8 cellular contexts compared by ENCODE assay signal in genomic region chr5:177133119-177133844, GRCh38. TPM values are rescaled to one million over a fixed set of nuclear protein-coding genes. Genes with fewer than 3 reads are reported as not detected.
A peak's percentile ranks its signal among the peaks of the same experiment; 100 is the strongest.
DNase-seq lines count a peak whose midpoint lies in the region; ATAC-seq and TF ChIP-seq lines count a peak whose summit lies in the region.

Gene NSD1, plus strand, starts transcription at chr5:177133773. Its CDS starts 1,331 bp downstream, at chr5:177135104.

- H3K27me3 Mint-ChIP-seq in activated naive CD8-positive, alpha-beta T cell treated with anti-CD3 and anti-CD28 coated beads, Interleukin-2, amount 50 U/mL, for 24 hours = no peaks in the 10 kb centered on the region

- peaks cover 0 to 17% (median 3%) of the 10 kb centered on the region in 4 donors for H3K36me3 ChIP-seq in transverse colon

- TF ChIP-seq POLR2A in transverse colon (IDR thresholded peaks at IDR 0.05) = no peak

- peaks cover 51% of the 10 kb centered on the region for H3K4me1 Mint-ChIP-seq in activated naive CD8-positive, alpha-beta T cell treated with anti-CD3 and anti-CD28 coated beads, Interleukin-2, amount 50 U/mL, for 24 hours

- no peaks in the 10 kb centered on the region for H3K9me3 ChIP-seq in transverse colon

- H3K4me3 ChIP-seq in transverse colon = peak within 1 kb of the TSS; percentile 69 to 78 (median 72)

- peaks cover 26 to 39% (median 33%) of the 10 kb centered on the region in 4 donors for H3K4me1 ChIP-seq in transverse colon

- H3K27ac Mint-ChIP-seq in activated naive CD8-positive, alpha-beta T cell treated with anti-CD3 and anti-CD28 coated beads, Interleukin-2, amount 50 U/mL, for 24 hours = peak within 1 kb of the TSS; percentile 88

- peak; percentile 69 for ATAC-seq in GM21423 (IDR thresholded peaks at IDR 0.05; ENCODE audit: unreplicated experiment)
- ATAC-seq in activated naive CD8-positive, alpha-beta T cell treated with anti-CD3 and anti-CD28 coated beads, Interleukin-2, amount 50 U/mL, for 24 hours = peak; percentile 85

- no peak for TF ChIP-seq CTCF in transverse colon (IDR thresholded peaks at IDR 0.05)

- no peak for TF ChIP-seq EP300 in transverse colon (IDR thresholded peaks at IDR 0.05; ENCODE audit: low read depth)

- H3K27ac ChIP-seq in transverse colon = peak within 1 kb of the TSS; percentile 90 to 97 (median 94)

- H3K4me3 Mint-ChIP-seq in activated naive CD8-positive, alpha-beta T cell treated with anti-CD3 and anti-CD28 coated beads, Interleukin-2, amount 50 U/mL, for 24 hours = peak within 1 kb of the TSS; percentile 88

- intact Hi-C loops in cardiac septum (cut with DNase I) = loop anchor here (5.0 kb wide), 2 partner anchors 119 to 169 kb away; partner anchors contain the start of genes PRELID1 and RAB24
- intact Hi-C loops in posterior cingulate gyrus (cut with DNase I) = loop anchor here (1.0 to 5.0 kb wide), 3 partner anchors 17 to 314 kb away; partner anchors contain the start of genes PRELID1, PRR7 and RAB24
- intact Hi-C loops in transverse colon (cut with DNase I; ENCODE audit: low total_unique reads) = loop anchor here (2.0 kb wide), 1 partner anchor 18 kb away; no protein-coding TSS in a partner anchor

- H3K27me3 ChIP-seq in transverse colon = no peaks in the 10 kb centered on the region

- DNase-seq in DMS153 treated with DMSO at 0.1 percent for 48 hours (lab: John Stamatoyannopoulos, UW; ENCODE audit: unreplicated experiment) (peak; percentile 21), HuH-7.5 (ENCODE audit: low spot score) (peak; percentile 89), SW 1271 (lab: John Stamatoyannopoulos, UW) (peak; percentile 36 to 44), cardiac septum (ENCODE audit: low spot score) (peak; percentile 95), posterior cingulate gyrus (peak; percentile 80 to 99 (median 89)), transverse colon (peak; percentile 89)
- peak; percentile 91 for DNase-seq in activated naive CD8-positive, alpha-beta T cell treated with anti-CD3 and anti-CD28 coated beads, Interleukin-2, amount 50 U/mL, for 24 hours

- in situ Hi-C loops in transverse colon (cut with MboI; ENCODE audit: low pct_ligation_motif_present in 1 of 4, low pct_unique_long_range_greater_than_20kb in 1 of 4, low sequenced_read_pairs in 3 of 4) = loop anchor here in 1 of 4 donors (25.0 kb wide), 1 partner anchor 154 kb away; no protein-coding TSS in a partner anchor

- no peaks in the 10 kb centered on the region for H3K9me3 Mint-ChIP-seq in activated naive CD8-positive, alpha-beta T cell treated with anti-CD3 and anti-CD28 coated beads, Interleukin-2, amount 50 U/mL, for 24 hours

- peaks cover 27% of the 10 kb centered on the region for H3K36me3 Mint-ChIP-seq in activated naive CD8-positive, alpha-beta T cell treated with anti-CD3 and anti-CD28 coated beads, Interleukin-2, amount 50 U/mL, for 24 hours (ENCODE audit: low read depth)

- WGBS in transverse colon (ENCODE audit: low coverage in 1 of 2), 2 donors = 11% methylated on average over 17 of the region's 89 CpGs; no CpG with 5 or more reads in 1 of the 2 donors

RNA-seq across cellular contexts. Expression of gene NSD1, which starts in this region (rescaled TPM):
- total RNA-seq in cardiac septum = 53.9 TPM
- total RNA-seq in transverse colon = 10 to 100 TPM; 32.6 to 84.9 (median 60.7) TPM

Comparison
In these comparisons a context has a peak if more than half of its experiments do, and no peak if none do; other contexts are left out.
1. Peak in every context shown above with its lines: DNase-seq, ATAC-seq, H3K4me3 ChIP-seq and H3K27ac ChIP-seq.
2. DNase-seq: peak in every context shown above with its lines; median percentile 95 in cardiac septum; 91 in activated naive CD8-positive, alpha-beta T cell treated with anti-CD3 and anti-CD28 coated beads, Interleukin-2, amount 50 U/mL, for 24 hours; 89 in HuH-7.5; 89 in posterior cingulate gyrus; 89 in transverse colon; 40 in SW 1271; 21 in DMS153 treated with DMSO at 0.1 percent for 48 hours.